ENCODE assay signal across 23 cellular contexts in genomic region chr2:49000692-49001091, GRCh38.
A peak's percentile ranks its signal among the peaks of the same experiment; 100 is the strongest.
DNase-seq lines count a peak whose midpoint lies in the region; ATAC-seq, FAIRE-seq and TF ChIP-seq lines count a peak whose summit lies in the region.
"Had no signal": no experiment of that assay in that cellular context is flagged by ENCODE, and none has a peak within 500 bp of the region (broad histone marks: within the 10 kb centered on the region; RNA-seq: fewer than 3 reads in every experiment).

No MANE protein-coding gene starts in this region.

- no peak overlapping the region for H3K4me3 ChIP-seq in pancreas

- H3K9me3 ChIP-seq in pancreas = no peaks in the 10 kb centered on the region
- H3K9me3 ChIP-seq: SK-N-SH had no signal

- no peaks in the 10 kb centered on the region for H3K36me3 ChIP-seq in pancreas

- H3K27ac ChIP-seq in pancreas = no peak overlapping the region
- H3K27ac ChIP-seq: C4-2B, RWPE1 had no signal

- peaks cover 8% of the 10 kb centered on the region for H3K4me1 Mint-ChIP-seq in endothelial cell (ENCODE audit: unreplicated experiment)

- peak in 3 of 4 donors; percentile 54 to 73 (median 57) for ATAC-seq in pancreas
- ATAC-seq: CD8-positive, alpha-beta T cell had no signal

- H3K27me3 ChIP-seq in pancreas = no peaks in the 10 kb centered on the region

- no peak overlapping the region for H3K27ac Mint-ChIP-seq in endothelial cell (ENCODE audit: unreplicated experiment)
- H3K27ac Mint-ChIP-seq: B cell; CD8-positive, alpha-beta T cell had no signal

- TF ChIP-seq CTCF in pancreas (IDR thresholded peaks at IDR 0.05) = no peak
- no peak for TF ChIP-seq CTCF in endothelial cell (IDR thresholded peaks at IDR 0.05; ENCODE audit: unreplicated experiment)

- H3K4me1 ChIP-seq in pancreas = peaks cover 0 to 4% (median 0%) of the 10 kb centered on the region in 3 donors

- DNase-seq in NCI-H526 (lab: John Stamatoyannopoulos, UW) = peak; percentile 13 to 17
- peak; percentile 27 for DNase-seq in left kidney (ENCODE audit: low read depth, low spot score)
- no peak for DNase-seq in pancreas
- DNase-seq in ureter (ENCODE audit: low spot score) = no peak
- no peak for DNase-seq in ecto neural progenitor cell (ENCODE audit: low spot score)
- DNase-seq in OCI-M1 (lab: John Stamatoyannopoulos, UW) = no peak
- no peak for DNase-seq in endothelial cell (ENCODE audit: low spot score)
- DNase-seq: Calu3; CD8-positive, alpha-beta T cell; DMS79 treated with DMSO at 0.1 percent for 48 hours; GF-D8; Karpas-422; NCI-H1092; NCI-H1436; NCI-H187 treated with DMSO at 0.1 percent for 48 hours; NCI-H2107; NCI-H524; SHP77; SK-N-SH had no signal

- no peaks in the 10 kb centered on the region for H3K9me3 Mint-ChIP-seq in endothelial cell (ENCODE audit: unreplicated experiment)
- H3K9me3 Mint-ChIP-seq: CD8-positive, alpha-beta T cell had no signal

- H3K36me3 Mint-ChIP-seq in endothelial cell (ENCODE audit: low read depth, unreplicated experiment) = no peaks in the 10 kb centered on the region
- H3K36me3 Mint-ChIP-seq: CD8-positive, alpha-beta T cell had no signal

- H3K27me3 Mint-ChIP-seq in endothelial cell (ENCODE audit: unreplicated experiment) = peaks cover 3% of the 10 kb centered on the region
- H3K27me3 Mint-ChIP-seq: B cell had no signal

- intact Hi-C loops in pancreas (cut with DNase I) = no loop called here

- H3K4me3 Mint-ChIP-seq in endothelial cell (ENCODE audit: unreplicated experiment) = no peak overlapping the region
- H3K4me3 Mint-ChIP-seq: B cell; CD8-positive, alpha-beta T cell had no signal

- no peak for FAIRE-seq in pancreas (lab: Jason Lieb, UNC)
- FAIRE-seq: GM12892 had no signal

Comparison
In these comparisons a context has a peak if more than half of its experiments do, and no peak if none do; other contexts are left out.
1. DNase-seq: peak in NCI-H526 (2 of 2) and left kidney (single experiment); none in pancreas (0 of 6), ureter (single experiment), ecto neural progenitor cell (single experiment), OCI-M1 (single experiment) and endothelial cell (single experiment).